ENCODE assay signal across 8 cellular contexts in the genomic region with DNA sequence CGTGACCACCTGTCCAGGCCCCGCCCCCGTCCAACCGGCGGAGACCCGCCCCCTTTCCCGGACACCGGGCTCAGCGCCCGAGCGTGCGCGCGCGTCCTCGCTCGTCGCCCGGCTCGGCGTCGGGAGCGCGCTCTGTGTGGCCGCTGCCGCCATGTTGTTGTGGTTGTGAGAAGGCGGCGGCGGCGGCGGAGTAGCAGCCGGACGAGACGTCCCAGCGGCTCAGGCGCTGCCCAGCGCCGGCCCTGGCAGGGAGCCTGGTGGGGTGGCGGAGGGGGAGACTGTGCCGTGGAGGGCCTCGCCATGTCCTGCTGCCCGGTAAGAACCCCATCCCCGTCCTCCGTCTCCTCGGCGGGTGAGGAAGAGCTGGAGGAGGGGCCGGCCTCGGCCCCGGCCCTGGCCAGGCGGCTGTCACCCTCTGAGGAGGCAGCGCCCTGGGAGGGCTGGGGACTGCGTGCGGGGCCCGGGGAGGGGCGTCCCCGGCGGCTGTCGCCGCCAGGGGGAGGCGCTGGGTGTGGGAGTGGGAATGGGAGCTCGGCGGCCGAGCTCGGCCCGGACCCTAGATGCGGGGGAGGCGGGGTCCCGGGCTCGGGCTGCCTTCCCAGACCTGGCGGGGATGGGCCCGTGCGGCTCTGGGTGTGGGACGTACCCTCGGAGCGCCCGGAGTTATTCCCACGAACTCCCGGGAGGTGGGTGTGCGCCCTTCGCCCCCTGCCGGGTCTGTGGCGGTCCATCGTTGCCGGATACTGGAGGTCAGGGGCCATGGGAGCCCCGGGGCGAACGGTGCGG. TPM values are rescaled to one million over a fixed set of nuclear protein-coding genes. Genes with fewer than 3 reads are reported as not detected.
DNase-seq lines count a peak whose midpoint lies in the region; ATAC-seq and TF ChIP-seq lines count a peak whose summit lies in the region.

A gene (plus strand): TSS at position 130 of the 786 bp plus-strand sequence. CDS start 87,886 bp downstream, outside the sequence.

- H3K9me3 Mint-ChIP-seq in activated CD4-positive, alpha-beta T cell treated with anti-CD3 and anti-CD28 coated beads for 36 hours (ENCODE audit: low read depth), result no peaks in the 10 kb centered on the region
- no peaks in the 10 kb centered on the region for H3K9me3 Mint-ChIP-seq in chondrocyte (ENCODE audit: low read depth)

- POLR2A ChIA-PET in activated CD4-positive, alpha-beta T cell treated with anti-CD3 and anti-CD28 coated beads for 36 hours (lab: Charles Lee), result interaction anchor here (0.6 kb wide), 2 partner anchors 50 to 279 kb away, joined by 3 read pairs; no protein-coding TSS in a partner anchor

- peak; percentile 51 for DNase-seq in A172 (ENCODE audit: low spot score)
- DNase-seq in NCI-H345 treated with DMSO at 0.1 percent for 48 hours (lab: John Stamatoyannopoulos, UW; ENCODE audit: unreplicated experiment), result peak; percentile 65
- DNase-seq in activated CD4-positive, alpha-beta T cell treated with anti-CD3 and anti-CD28 coated beads for 36 hours, result peak; percentile 95
- DNase-seq in chondrocyte (ENCODE audit: low spot score), result peak; percentile 96
- DNase-seq in kidney tubule cell (ENCODE audit: low spot score), result peak; percentile 93
- DNase-seq in stimulated activated CD4-positive, alpha-beta T cell treated with anti-CD3 and anti-CD28 coated beads, Interleukin-1b, Interleukin-23, amount 100 ng/mL, for 1 hour (ENCODE audit: low read depth in 2 of 2), result peak; percentile 89 to 90

- intact Hi-C loops in activated CD4-positive, alpha-beta T cell treated with anti-CD3 and anti-CD28 coated beads for 36 hours (cut with DNase I, micrococcal nuclease), result loop anchor here (1.0 to 10.0 kb wide), 9 partner anchors 45 to 1872 kb away; a partner anchor contains a TSS

- ATAC-seq in GM18520 (IDR thresholded peaks at IDR 0.05; ENCODE audit: unreplicated experiment), result peak; percentile 65
- peak; percentile 64 for ATAC-seq in HG03108 (IDR thresholded peaks at IDR 0.05; ENCODE audit: unreplicated experiment)
- peak; percentile 83 for ATAC-seq in activated CD4-positive, alpha-beta T cell treated with anti-CD3 and anti-CD28 coated beads for 36 hours

- peak; percentile 80 for TF ChIP-seq CTCF in chondrocyte (IDR thresholded peaks at IDR 0.05)

- H3K4me3 Mint-ChIP-seq in activated CD4-positive, alpha-beta T cell treated with anti-CD3 and anti-CD28 coated beads for 36 hours, result peak within 1 kb of the TSS; percentile 89
- peak within 1 kb of the TSS; percentile 86 for H3K4me3 Mint-ChIP-seq in chondrocyte (ENCODE audit: unreplicated experiment)

- H3K27ac Mint-ChIP-seq in activated CD4-positive, alpha-beta T cell treated with anti-CD3 and anti-CD28 coated beads for 36 hours, result peak within 1 kb of the TSS; percentile 84
- H3K27ac Mint-ChIP-seq in chondrocyte (ENCODE audit: unreplicated experiment), result peak within 1 kb of the TSS; percentile 91

- peaks cover 7% of the 10 kb centered on the region for H3K4me1 Mint-ChIP-seq in activated CD4-positive, alpha-beta T cell treated with anti-CD3 and anti-CD28 coated beads for 36 hours
- H3K4me1 Mint-ChIP-seq in chondrocyte (ENCODE audit: low read depth), result peaks cover 3% of the 10 kb centered on the region

- H3K36me3 Mint-ChIP-seq in activated CD4-positive, alpha-beta T cell treated with anti-CD3 and anti-CD28 coated beads for 36 hours (ENCODE audit: low read depth), result peaks cover 3% of the 10 kb centered on the region
- no peaks in the 10 kb centered on the region for H3K36me3 Mint-ChIP-seq in chondrocyte (ENCODE audit: low read depth)

- CTCF ChIA-PET in activated CD4-positive, alpha-beta T cell treated with anti-CD3 and anti-CD28 coated beads for 36 hours (lab: Charles Lee), result interaction anchor here (0.7 to 3.2 kb wide), 3 partner anchors 85 to 279 kb away, joined by 3 to 13 read pairs (median 3); no protein-coding TSS in a partner anchor

- no peaks in the 10 kb centered on the region for H3K27me3 Mint-ChIP-seq in activated CD4-positive, alpha-beta T cell treated with anti-CD3 and anti-CD28 coated beads for 36 hours
- no peaks in the 10 kb centered on the region for H3K27me3 Mint-ChIP-seq in chondrocyte (ENCODE audit: low read depth)

RNA-seq across cellular contexts. Expression of the gene that starts here (rescaled TPM):
- total RNA-seq in A172 (2014; rRNA removed; shearing (Covaris generic)), result 8.1 and 9.4 TPM in 2 replicates
- 10 to 100 TPM; 19.2 to 22.8 TPM for total RNA-seq in activated CD4-positive, alpha-beta T cell treated with anti-CD3 and anti-CD28 coated beads for 36 hours
- total RNA-seq in chondrocyte, result 30.5 to 37.1 TPM (median 36.9 TPM) in 3 replicates

Comparison
In these comparisons a context has a peak if more than half of its experiments do, and no peak if none do; other contexts are left out.
1. Peak in every context shown above with its lines: DNase-seq and ATAC-seq.